In the genomic region with DNA sequence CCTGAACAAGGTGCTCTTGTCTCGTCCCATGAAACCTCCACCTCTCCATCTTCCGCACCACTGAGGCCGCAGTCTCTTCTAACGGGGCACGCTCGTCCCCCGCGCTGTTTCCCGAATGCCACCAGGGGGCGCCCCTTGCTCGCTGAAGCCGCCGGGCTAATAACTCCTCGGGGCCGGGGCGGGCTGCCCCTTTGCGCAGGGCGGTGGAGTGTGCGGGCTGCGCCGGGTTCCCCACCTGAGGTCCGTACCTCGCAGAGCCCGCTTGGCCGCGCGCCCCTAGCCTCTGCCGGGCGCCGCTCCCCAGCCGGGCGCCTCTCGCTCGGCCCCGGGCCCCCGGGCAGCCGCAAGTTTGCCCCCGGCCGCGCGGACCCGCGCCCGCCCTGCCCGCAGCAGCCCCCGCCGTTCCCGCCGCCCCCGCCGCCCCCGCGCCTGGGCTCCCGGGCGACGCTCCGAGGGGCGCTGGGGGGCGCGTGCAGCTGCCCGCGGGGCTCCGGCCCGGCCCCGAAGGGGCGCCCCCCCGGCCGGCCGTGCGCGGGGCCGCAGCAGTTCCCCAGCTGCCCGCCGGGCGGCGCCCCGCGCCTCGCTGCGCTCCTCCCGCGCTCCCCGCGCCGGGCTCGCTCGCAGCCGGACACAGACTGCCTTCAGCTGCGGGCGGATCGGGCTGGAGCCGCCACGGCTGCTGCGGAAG, we compare ENCODE assay signal across 8 cellular contexts. TPM values are rescaled to one million over a fixed set of nuclear protein-coding genes. Genes with fewer than 3 reads are reported as not detected.
A peak's percentile ranks its signal among the peaks of the same experiment; 100 is the strongest.
DNase-seq lines count a peak whose midpoint lies in the region; ATAC-seq and TF ChIP-seq lines count a peak whose summit lies in the region.

A gene with protein sequence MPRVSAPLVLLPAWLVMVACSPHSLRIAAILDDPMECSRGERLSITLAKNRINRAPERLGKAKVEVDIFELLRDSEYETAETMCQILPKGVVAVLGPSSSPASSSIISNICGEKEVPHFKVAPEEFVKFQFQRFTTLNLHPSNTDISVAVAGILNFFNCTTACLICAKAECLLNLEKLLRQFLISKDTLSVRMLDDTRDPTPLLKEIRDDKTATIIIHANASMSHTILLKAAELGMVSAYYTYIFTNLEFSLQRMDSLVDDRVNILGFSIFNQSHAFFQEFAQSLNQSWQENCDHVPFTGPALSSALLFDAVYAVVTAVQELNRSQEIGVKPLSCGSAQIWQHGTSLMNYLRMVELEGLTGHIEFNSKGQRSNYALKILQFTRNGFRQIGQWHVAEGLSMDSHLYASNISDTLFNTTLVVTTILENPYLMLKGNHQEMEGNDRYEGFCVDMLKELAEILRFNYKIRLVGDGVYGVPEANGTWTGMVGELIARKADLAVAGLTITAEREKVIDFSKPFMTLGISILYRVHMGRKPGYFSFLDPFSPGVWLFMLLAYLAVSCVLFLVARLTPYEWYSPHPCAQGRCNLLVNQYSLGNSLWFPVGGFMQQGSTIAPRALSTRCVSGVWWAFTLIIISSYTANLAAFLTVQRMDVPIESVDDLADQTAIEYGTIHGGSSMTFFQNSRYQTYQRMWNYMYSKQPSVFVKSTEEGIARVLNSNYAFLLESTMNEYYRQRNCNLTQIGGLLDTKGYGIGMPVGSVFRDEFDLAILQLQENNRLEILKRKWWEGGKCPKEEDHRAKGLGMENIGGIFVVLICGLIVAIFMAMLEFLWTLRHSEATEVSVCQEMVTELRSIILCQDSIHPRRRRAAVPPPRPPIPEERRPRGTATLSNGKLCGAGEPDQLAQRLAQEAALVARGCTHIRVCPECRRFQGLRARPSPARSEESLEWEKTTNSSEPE (plus strand): TSS at position 633 of the 688 bp plus-strand sequence. CDS start 148,571 bp downstream, outside the sequence.

- DNase-seq in AG08395 (ENCODE audit: low spot score) = peak; percentile 89
- DNase-seq in NCI-H446 (lab: John Stamatoyannopoulos, UW) = peak; percentile 83 to 90
- DNase-seq in activated CD4-positive, alpha-beta T cell treated with anti-CD3 and anti-CD28 coated beads for 36 hours = peak; percentile 89
- peak; percentile 93 for DNase-seq in chondrocyte (ENCODE audit: low spot score)
- peak; percentile 83 for DNase-seq in left lobe of liver (ENCODE audit: low spot score)
- DNase-seq in stimulated activated CD4-positive, alpha-beta T cell treated with anti-CD3 and anti-CD28 coated beads, Interleukin-2, amount 100 ng/mL, for 48 hours = peak; percentile 80 to 86

- no peaks in the 10 kb centered on the region for H3K36me3 Mint-ChIP-seq in activated CD4-positive, alpha-beta T cell treated with anti-CD3 and anti-CD28 coated beads for 36 hours (ENCODE audit: low read depth)
- H3K36me3 Mint-ChIP-seq in chondrocyte (ENCODE audit: low read depth) = no peaks in the 10 kb centered on the region

- TF ChIP-seq CTCF in chondrocyte (IDR thresholded peaks at IDR 0.05) = peak; percentile 93

- CTCF ChIA-PET in activated CD4-positive, alpha-beta T cell treated with anti-CD3 and anti-CD28 coated beads for 36 hours (lab: Charles Lee) = interaction anchor here (0.5 to 2.0 kb wide), 10 partner anchors 9 to 683 kb away, joined by 3 to 15 read pairs (median 4); no protein-coding TSS in a partner anchor

- peaks cover 71% of the 10 kb centered on the region for H3K27me3 Mint-ChIP-seq in activated CD4-positive, alpha-beta T cell treated with anti-CD3 and anti-CD28 coated beads for 36 hours
- peaks cover 24% of the 10 kb centered on the region for H3K27me3 Mint-ChIP-seq in chondrocyte (ENCODE audit: low read depth)

- H3K9me3 Mint-ChIP-seq in activated CD4-positive, alpha-beta T cell treated with anti-CD3 and anti-CD28 coated beads for 36 hours (ENCODE audit: low read depth) = no peaks in the 10 kb centered on the region
- H3K9me3 Mint-ChIP-seq in chondrocyte (ENCODE audit: low read depth) = no peaks in the 10 kb centered on the region

- POLR2A ChIA-PET in activated CD4-positive, alpha-beta T cell treated with anti-CD3 and anti-CD28 coated beads for 36 hours (lab: Charles Lee) = no interaction called here

- intact Hi-C loops in activated CD4-positive, alpha-beta T cell treated with anti-CD3 and anti-CD28 coated beads for 36 hours (cut with DNase I, micrococcal nuclease) = loop anchor here (1.0 to 5.0 kb wide), 10 partner anchors 54 to 683 kb away; no protein-coding TSS in a partner anchor

- peaks cover 2% of the 10 kb centered on the region for H3K4me1 Mint-ChIP-seq in activated CD4-positive, alpha-beta T cell treated with anti-CD3 and anti-CD28 coated beads for 36 hours
- peaks cover 2% of the 10 kb centered on the region for H3K4me1 Mint-ChIP-seq in chondrocyte (ENCODE audit: low read depth)

- ATAC-seq in GM18868 (IDR thresholded peaks at IDR 0.05; ENCODE audit: unreplicated experiment) = peak; percentile 83
- peak; percentile 91 for ATAC-seq in HG03135 (IDR thresholded peaks at IDR 0.05; ENCODE audit: unreplicated experiment)
- ATAC-seq in activated CD4-positive, alpha-beta T cell treated with anti-CD3 and anti-CD28 coated beads for 36 hours = peak; percentile 95
- ATAC-seq in left lobe of liver = peak; percentile 96

- H3K27ac Mint-ChIP-seq in activated CD4-positive, alpha-beta T cell treated with anti-CD3 and anti-CD28 coated beads for 36 hours = no peak within 1 kb of the TSS
- H3K27ac Mint-ChIP-seq in chondrocyte (ENCODE audit: unreplicated experiment) = no peak within 1 kb of the TSS

- H3K4me3 Mint-ChIP-seq in activated CD4-positive, alpha-beta T cell treated with anti-CD3 and anti-CD28 coated beads for 36 hours = no peak within 1 kb of the TSS
- peak within 1 kb of the TSS; percentile 40 for H3K4me3 Mint-ChIP-seq in chondrocyte (ENCODE audit: unreplicated experiment)

RNA-seq across cellular contexts. Expression of the gene that starts here (rescaled TPM):
- total RNA-seq in activated CD4-positive, alpha-beta T cell treated with anti-CD3 and anti-CD28 coated beads for 36 hours = not detected
- total RNA-seq in chondrocyte (0.37 to 0.51 TPM (median 0.49 TPM) in 3 replicates), left lobe of liver (0.05 TPM)

Comparison
In these comparisons a context has a peak if more than half of its experiments do, and no peak if none do; other contexts are left out.
1. Peak in every context shown above with its lines: DNase-seq and ATAC-seq.
2. Peak in DNase-seq and ATAC-seq in activated CD4-positive, alpha-beta T cell treated with anti-CD3 and anti-CD28 coated beads for 36 hours; RNA of the gene not detected or under 1 TPM.
3. Peak in DNase-seq in chondrocyte; RNA of the gene not detected or under 1 TPM.
4. Peak in DNase-seq and ATAC-seq in left lobe of liver; RNA of the gene not detected or under 1 TPM.